In genomic region chr17:83082899-83083367, GRCh38 we compare ENCODE assay signal across 9 cellular contexts. TPM values are rescaled to one million over a fixed set of nuclear protein-coding genes. Genes with fewer than 3 reads are reported as not detected.
DNase-seq lines count a peak whose midpoint lies in the region; ATAC-seq and TF ChIP-seq lines count a peak whose summit lies in the region.
"Had no signal": no experiment of that assay in that cellular context is flagged by ENCODE, and none has a peak within 500 bp of the region (broad histone marks: within the 10 kb centered on the region; RNA-seq: fewer than 3 reads in every experiment).

No MANE protein-coding gene starts in this region.

- H4K91ac ChIP-seq in IMR-90 (ENCODE audit: insufficient read depth, low read depth, low read length): peak overlapping the region; percentile 80

- H3K27ac ChIP-seq in IMR-90 (ENCODE audit: insufficient read depth, low read length): peak overlapping the region; percentile 73
- peak overlapping the region; percentile 94 to 98 for H3K27ac ChIP-seq in coronary artery
- peak overlapping the region; percentile 13 for H3K27ac ChIP-seq in neutrophil

- H3K79me1 ChIP-seq in IMR-90 (ENCODE audit: low read depth in 1 of 2, low read length in 2 of 2): peaks cover 4 to 61% of the 10 kb centered on the region in 2 experiments; a peak in 2 of 4 replicates

- H2AFZ ChIP-seq in IMR-90 (replicated peaks; ENCODE audit: low read length, poor library complexity): peak overlapping the region; percentile 81

- WGBS in IMR-90 (ENCODE audit: extremely low coverage in 2 of 2, insufficient read length in 1 of 2), 2 experiments: 61% methylated on average over 7 of the region's 21 CpGs; no CpG with 5 or more reads in 1 of the 2 experiments

- peak overlapping the region; percentile 69 for H3K9ac ChIP-seq in IMR-90 (ENCODE audit: low read depth, low read length)

- H3K27me3 ChIP-seq in IMR-90 (ENCODE audit: control insufficient read depth, insufficient read depth, low read length) (peaks cover 9% of the 10 kb centered on the region; the same call in 1 of the 2 replicates), neutrophil (peaks cover 68% of the 10 kb centered on the region)

- H2BK120ac ChIP-seq in IMR-90 (ENCODE audit: low read depth, low read length): peak overlapping the region; percentile 96

- H3K9me3 ChIP-seq in IMR-90 (ENCODE audit: control insufficient read depth, insufficient read depth, low read length): no peaks in the 10 kb centered on the region
- H3K9me3 ChIP-seq in neutrophil: no peaks in the 10 kb centered on the region

- H2AK9ac ChIP-seq in IMR-90 (replicated peaks; ENCODE audit: low read depth, low read length, poor library complexity): peak overlapping the region; percentile 99

- peak overlapping the region; percentile 98 for H3K23ac ChIP-seq in IMR-90 (ENCODE audit: low read depth, low read length)

- H4K5ac ChIP-seq in IMR-90 (ENCODE audit: low read depth, low read length): peak overlapping the region; percentile 67

- POLR2A ChIA-PET in IMR-90 (lab: Charles Lee; ENCODE audit: unreplicated experiment): no interaction called here

- CTCF ChIA-PET in IMR-90 (lab: Yijun Ruan, JAX): interaction anchor here (1.8 kb wide), 1 partner anchor 120 kb away, joined by 4 read pairs; no protein-coding TSS in a partner anchor

- peak overlapping the region; percentile 13; the same call in 2 of the 3 replicates for H2BK15ac ChIP-seq in IMR-90 (ENCODE audit: low read depth, low read length)

- peak overlapping the region; percentile 68 for H3K4me2 ChIP-seq in IMR-90 (ENCODE audit: low read depth, low read length)

- H4K20me1 ChIP-seq in IMR-90 (ENCODE audit: insufficient read depth, low read length): peaks cover 68% of the 10 kb centered on the region

- peak overlapping the region; percentile 99 for H2BK5ac ChIP-seq in IMR-90 (ENCODE audit: low read depth, low read length, poor library complexity, severe bottlenecking)

- TF ChIP-seq RAD21 in IMR-90 (IDR thresholded peaks at IDR 0.05; ENCODE audit: low read length): no peak

- in situ Hi-C loops in IMR-90 (cut with MboI; ENCODE audit: low sequenced_read_pairs): no loop called here

- H4K8ac ChIP-seq in IMR-90 (ENCODE audit: low read depth in 2 of 2, low read length in 2 of 2): peak overlapping the region; percentile 51 to 93

- intact Hi-C loops in IMR-90 (cut with micrococcal nuclease): loop anchor here (1.0 kb wide), 1 partner anchor 301 kb away; no protein-coding TSS in a partner anchor

- no peak for TF ChIP-seq POLR2A in IMR-90 (IDR thresholded peaks at IDR 0.05; ENCODE audit: low read depth, low read length)

- peak overlapping the region; percentile 89 for H2BK20ac ChIP-seq in IMR-90 (ENCODE audit: low read depth, low read length)

- peak overlapping the region; percentile 83 for H3K18ac ChIP-seq in IMR-90 (ENCODE audit: low read depth, low read length)

- peaks cover 43% of the 10 kb centered on the region for H3K9me1 ChIP-seq in IMR-90 (ENCODE audit: insufficient read depth, low read length)

- ATAC-seq in IMR-90 (ENCODE audit: low read depth): no peak

- H2AK5ac ChIP-seq in IMR-90 (ENCODE audit: low read depth, low read length): peak overlapping the region; percentile 92

- dilution Hi-C loops in IMR-90 (cut with HindIII; ENCODE audit: low sequenced_read_pairs, unreplicated experiment): no loop called here

- DNase-seq in AG10803 (ENCODE audit: low read depth): no peak
- no peak for DNase-seq in IMR-90
- DNase-seq in coronary artery (ENCODE audit: low spot score): no peak
- DNase-seq in DMS153 (lab: John Stamatoyannopoulos, UW): no peak
- DNase-seq in SKM-1 (lab: John Stamatoyannopoulos, UW; ENCODE audit: unreplicated experiment): no peak
- DNase-seq in stimulated activated CD4-positive, alpha-beta T cell treated with anti-CD3 and anti-CD28 coated beads, Interleukin-4, amount 100 ng/mL, for 4 hours: no peak
- DNase-seq in activated CD8-positive, alpha-beta memory T cell treated with anti-CD3 and anti-CD28 coated beads for 24 hours: no peak
- DNase-seq: NCI-H2171 treated with DMSO at 0.1 percent for 48 hours had no signal

- H3K36me3 ChIP-seq in IMR-90 (ENCODE audit: control insufficient read depth, insufficient read depth, low read length) (peaks cover 30% of the 10 kb centered on the region; the same call in 1 of the 2 replicates), neutrophil (peaks cover 7% of the 10 kb centered on the region)

- peak overlapping the region; percentile 80 for H3K4me3 ChIP-seq in AG10803 (ENCODE audit: low read length)
- no peak overlapping the region; the same call in 1 of the 2 replicates for H3K4me3 ChIP-seq in IMR-90 (ENCODE audit: insufficient read depth, low read depth, low read length)
- peak overlapping the region; percentile 83 for H3K4me3 ChIP-seq in coronary artery
- no peak overlapping the region for H3K4me3 ChIP-seq in neutrophil (ENCODE audit: low read depth in 1 of 2, low read length in 1 of 2)

- TF ChIP-seq CTCF in AG10803 (conservative IDR thresholded peaks at IDR 0.05; ENCODE audit: low read length) (no peak), IMR-90 (conservative IDR thresholded peaks at IDR 0.05; ENCODE audit: low read depth, low read length) (no peak), coronary artery (IDR thresholded peaks at IDR 0.05) (no peak), neutrophil (IDR thresholded peaks at IDR 0.05) (no peak)

- peak overlapping the region; percentile 93 for H3K14ac ChIP-seq in IMR-90 (replicated peaks; ENCODE audit: low read depth, low read length)

- peaks cover 53% of the 10 kb centered on the region for H3K4me1 ChIP-seq in IMR-90 (ENCODE audit: control insufficient read depth, insufficient read depth, low read length)
- H3K4me1 ChIP-seq in neutrophil (ENCODE audit: control insufficient read depth in 1 of 2, insufficient read depth in 1 of 2, low read depth in 1 of 2, low read length in 1 of 2): peaks cover 27 to 30% of the 10 kb centered on the region in 2 experiments

- H3K56ac ChIP-seq in IMR-90 (ENCODE audit: extremely low read depth, insufficient read depth, low read length): peak overlapping the region; percentile 45

- H3K4ac ChIP-seq in IMR-90 (ENCODE audit: low read depth, low read length): peak overlapping the region; percentile 99

- BruUV-seq in IMR-90 (replicated peaks; lab: Mats Ljungman, UMichigan): no TSS peak

TF ChIP-seq in IMR-90, 13 proteins besides CTCF, POLR2A, EP300 and RAD21:
- TF ChIP-seq CHD1 (IDR thresholded peaks at IDR 0.05; ENCODE audit: low read depth, low read length): no peak
- TF ChIP-seq BHLHE40 (IDR thresholded peaks at IDR 0.05; ENCODE audit: low read depth, low read length): no peak
- no peak for TF ChIP-seq MAFK (IDR thresholded peaks at IDR 0.05; ENCODE audit: low read depth, low read length)
- no peak for TF ChIP-seq ELK1 (IDR thresholded peaks at IDR 0.05; ENCODE audit: borderline replicate concordance, low read depth, low read length)
- no peak for TF ChIP-seq FOS (IDR thresholded peaks at IDR 0.05; ENCODE audit: low read depth, low read length)
- no peak for TF ChIP-seq CEBPB (IDR thresholded peaks at IDR 0.05; ENCODE audit: low read depth, low read length)
- no peak for TF ChIP-seq MAZ (IDR thresholded peaks at IDR 0.05; ENCODE audit: borderline replicate concordance, low read depth, low read length)
- no peak for TF ChIP-seq RFX5 (IDR thresholded peaks at IDR 0.05; ENCODE audit: low read depth, low read length)
- TF ChIP-seq NFE2L2 (IDR thresholded peaks at IDR 0.05; ENCODE audit: low read depth, low read length): no peak
- TF ChIP-seq MXI1 (IDR thresholded peaks at IDR 0.05; ENCODE audit: borderline replicate concordance, low read depth, low read length): no peak

RNA-seq across cellular contexts. Expression of gene METRNL, which starts 3.5 kb away (rescaled TPM):
- 17.9 and 21.4 TPM in 2 replicates for total RNA-seq in IMR-90 (2012; rRNA removed)
- polyA plus RNA-seq in IMR-90 (2012; rRNA removed): 48.2 and 60.2 TPM in 2 replicates
- polyA plus RNA-seq in IMR-90 (2012; cell fraction: cytosol; rRNA removed): 73.7 and 167 TPM in 2 replicates
- 50.0 and 129 TPM in 2 replicates for polyA plus RNA-seq in IMR-90 (2012; cell fraction: nucleus; rRNA removed; ENCODE audit: low replicate concordance)

Comparison
In these comparisons a context has a peak if more than half of its experiments do, and no peak if none do; other contexts are left out.
1. H3K4me3 ChIP-seq: peak in AG10803 (single experiment) and coronary artery (single experiment); none in IMR-90 (single experiment) and neutrophil (0 of 2).
2. H3K27ac ChIP-seq: peak in every context shown above with its lines; median percentile 96 in coronary artery; 73 in IMR-90; 13 in neutrophil.